19 cellular contexts compared by ENCODE assay signal in genomic region chr2:62187246-62187645, GRCh38.
"Had no signal": no experiment of that assay in that cellular context is flagged by ENCODE, and none has a peak within 500 bp of the region (broad histone marks: within the 10 kb centered on the region; RNA-seq: fewer than 3 reads in every experiment).

No MANE protein-coding gene starts in this region.

- DNase-seq: caudate nucleus; colonic mucosa; effector CD4-positive, alpha-beta T cell; endodermal cell; erythroblast; foreskin keratinocyte; head of caudate nucleus; immature natural killer cell; kidney; left cardiac atrium; mammary epithelial cell; naive thymus-derived CD4-positive, alpha-beta T cell; stimulated activated CD4-positive, alpha-beta T cell treated with anti-CD3 and anti-CD28 coated beads, Interleukin-4, amount 100 ng/mL, for 1 hour; stimulated activated CD8-positive, alpha-beta memory T cell treated with anti-CD3 and anti-CD28 coated beads, Interleukin-4, amount 100 ng/mL, for 48 hours; stimulated activated naive CD8-positive, alpha-beta T cell treated with anti-CD3 and anti-CD28 coated beads, Interleukin-15, amount 100 ng/mL, for 72 hours; thyroid gland had no signal

- H3K4me1 ChIP-seq: colonic mucosa, foreskin keratinocyte had no signal

- ATAC-seq: foreskin keratinocyte; naive thymus-derived CD4-positive, alpha-beta T cell; stimulated activated memory B cell treated with anti-CD40 and anti-IgM and Interleukin-4, amounts not matched to agents 10 μg/mL and 1 μg/mL and 100 μg/mL, for 72 hours; stimulated activated naive CD8-positive, alpha-beta T cell treated with anti-CD3 and anti-CD28 coated beads, Interleukin-15, amount 100 ng/mL, for 72 hours had no signal

- H3K9me3 Mint-ChIP-seq: immature natural killer cell; neural crest cell; stimulated activated memory B cell treated with anti-CD40 and anti-IgM and Interleukin-4, amounts not matched to agents 10 μg/mL and 1 μg/mL and 100 μg/mL, for 72 hours; stimulated activated naive CD8-positive, alpha-beta T cell treated with anti-CD3 and anti-CD28 coated beads, Interleukin-15, amount 100 ng/mL, for 72 hours; type B pancreatic cell had no signal

- H3K27me3 Mint-ChIP-seq: stimulated activated memory B cell treated with anti-CD40 and anti-IgM and Interleukin-4, amounts not matched to agents 10 μg/mL and 1 μg/mL and 100 μg/mL, for 72 hours; stimulated activated naive CD8-positive, alpha-beta T cell treated with anti-CD3 and anti-CD28 coated beads, Interleukin-15, amount 100 ng/mL, for 72 hours had no signal

- H3K4me1 Mint-ChIP-seq: immature natural killer cell; stimulated activated memory B cell treated with anti-CD40 and anti-IgM and Interleukin-4, amounts not matched to agents 10 μg/mL and 1 μg/mL and 100 μg/mL, for 72 hours had no signal

- H3K27ac ChIP-seq: colonic mucosa, foreskin keratinocyte, thyroid gland had no signal

- H3K4me3 Mint-ChIP-seq: endodermal cell; immature natural killer cell; naive thymus-derived CD4-positive, alpha-beta T cell; neural crest cell; stimulated activated memory B cell treated with anti-CD40 and anti-IgM and Interleukin-4, amounts not matched to agents 10 μg/mL and 1 μg/mL and 100 μg/mL, for 72 hours; stimulated activated naive CD8-positive, alpha-beta T cell treated with anti-CD3 and anti-CD28 coated beads, Interleukin-15, amount 100 ng/mL, for 72 hours; type B pancreatic cell had no signal

- H3K27ac Mint-ChIP-seq: endodermal cell; immature natural killer cell; naive thymus-derived CD4-positive, alpha-beta T cell; stimulated activated memory B cell treated with anti-CD40 and anti-IgM and Interleukin-4, amounts not matched to agents 10 μg/mL and 1 μg/mL and 100 μg/mL, for 72 hours; stimulated activated naive CD8-positive, alpha-beta T cell treated with anti-CD3 and anti-CD28 coated beads, Interleukin-15, amount 100 ng/mL, for 72 hours; type B pancreatic cell had no signal

- H3K9me3 ChIP-seq: colonic mucosa, thyroid gland had no signal

- H3K4me3 ChIP-seq: colonic mucosa, thyroid gland had no signal

- H3K36me3 Mint-ChIP-seq: immature natural killer cell; naive thymus-derived CD4-positive, alpha-beta T cell; stimulated activated memory B cell treated with anti-CD40 and anti-IgM and Interleukin-4, amounts not matched to agents 10 μg/mL and 1 μg/mL and 100 μg/mL, for 72 hours had no signal

- H3K27me3 ChIP-seq: colonic mucosa, thyroid gland had no signal

- H3K36me3 ChIP-seq: colonic mucosa, thyroid gland had no signal
